In genomic region chr22:18970948-18971315, GRCh38 we compare ENCODE assay signal across 1 cellular context.
TF ChIP-seq lines count a peak whose summit lies in the region.

No MANE protein-coding gene starts in this region.

TF ChIP-seq in HCT116, 20 proteins besides CTCF, POLR2A, EP300 and RAD21 (continued from another document):
- TF ChIP-seq REST (IDR thresholded peaks at IDR 0.05; ENCODE audit: low read depth), result no peak
- no peak for TF ChIP-seq SP1 (IDR thresholded peaks at IDR 0.05; ENCODE audit: low read depth)
- TF ChIP-seq EGR1 (IDR thresholded peaks at IDR 0.05; ENCODE audit: low read depth), result no peak
